Comparison of ENCODE assay signal across 20 cellular contexts in genomic region chr10:112332509-112333228, GRCh38. TPM values are rescaled to one million over a fixed set of nuclear protein-coding genes. Genes with fewer than 3 reads are reported as not detected.
DNase-seq lines count a peak whose midpoint lies in the region; ATAC-seq and TF ChIP-seq lines count a peak whose summit lies in the region.
"Had no signal": no experiment of that assay in that cellular context is flagged by ENCODE, and none has a peak within 500 bp of the region (broad histone marks: within the 10 kb centered on the region; RNA-seq: fewer than 3 reads in every experiment).

No MANE protein-coding gene starts in this region.

- H2AFZ ChIP-seq in hepatocyte = no peak overlapping the region
- H2AFZ ChIP-seq in OCI-LY7 (ENCODE audit: low read length) = no peak overlapping the region

- TF ChIP-seq CTCF in hepatocyte (IDR thresholded peaks at IDR 0.05; ENCODE audit: poor library complexity) (no peak), OCI-LY7 (conservative IDR thresholded peaks at IDR 0.05; ENCODE audit: low read length) (no peak)

- H3K27me3 ChIP-seq in hepatocyte = no peaks in the 10 kb centered on the region
- H3K27me3 ChIP-seq: gastrocnemius medialis, upper lobe of left lung had no signal

- no peaks in the 10 kb centered on the region for H3K36me3 ChIP-seq in hepatocyte (replicated peaks; ENCODE audit: insufficient read depth, low read depth)
- H3K36me3 ChIP-seq in OCI-LY7 (ENCODE audit: insufficient read depth, low read length) = no peaks in the 10 kb centered on the region
- H3K36me3 ChIP-seq: gastrocnemius medialis, upper lobe of left lung had no signal

- H3K27me3 Mint-ChIP-seq in stimulated activated naive B cell treated with anti-CD40 and anti-IgM and Interleukin-4, amounts not matched to agents 10 μg/mL and 1 μg/mL and 100 μg/mL, for 72 hours = peaks cover 14 to 17% of the 10 kb centered on the region in 2 donors

- H3K27ac ChIP-seq in hepatocyte (peak overlapping the region; percentile 69), OCI-LY7 (ENCODE audit: low read depth, low read length, poor library complexity, severe bottlenecking) (no peak overlapping the region)
- H3K27ac ChIP-seq: epithelial cell of prostate, gastrocnemius medialis, upper lobe of left lung had no signal

- 76% methylated on average over 5 of the region's 5 CpGs for WGBS in hepatocyte (ENCODE audit: low lambda C conversion rate, missing lambda C conversion rate)

- no peaks in the 10 kb centered on the region for H3K36me3 Mint-ChIP-seq in stimulated activated naive B cell treated with anti-CD40 and anti-IgM and Interleukin-4, amounts not matched to agents 10 μg/mL and 1 μg/mL and 100 μg/mL, for 72 hours
- H3K36me3 Mint-ChIP-seq: CD8-positive, alpha-beta memory T cell; memory B cell had no signal

- H3K4me3 Mint-ChIP-seq in stimulated activated naive B cell treated with anti-CD40 and anti-IgM and Interleukin-4, amounts not matched to agents 10 μg/mL and 1 μg/mL and 100 μg/mL, for 72 hours = no peak overlapping the region
- H3K4me3 Mint-ChIP-seq: CD8-positive, alpha-beta memory T cell; memory B cell; neural crest cell had no signal

- POLR2A ChIA-PET in OCI-LY7 (lab: Charles Lee) = no interaction called here

- no peak overlapping the region for H3K27ac Mint-ChIP-seq in stimulated activated naive B cell treated with anti-CD40 and anti-IgM and Interleukin-4, amounts not matched to agents 10 μg/mL and 1 μg/mL and 100 μg/mL, for 72 hours
- H3K27ac Mint-ChIP-seq: activated T-helper 2 cell treated with anti-CD3 and anti-CD28 coated beads, Interferon-gamma antibody, Interleukin-2, Interleukin-4, amounts not matched to agents 10 μg/mL and 5 μg/mL and 100 μg/mL, durations not matched to agents 14 hours and 24 hours and 36 hours; CD8-positive, alpha-beta memory T cell; memory B cell had no signal

- H3K79me2 ChIP-seq in hepatocyte (no peaks in the 10 kb centered on the region), OCI-LY7 (ENCODE audit: insufficient read depth, low read depth, low read length) (no peaks in the 10 kb centered on the region)

- H3K9me3 Mint-ChIP-seq in stimulated activated naive B cell treated with anti-CD40 and anti-IgM and Interleukin-4, amounts not matched to agents 10 μg/mL and 1 μg/mL and 100 μg/mL, for 72 hours = no peaks in the 10 kb centered on the region
- H3K9me3 Mint-ChIP-seq: activated T-helper 2 cell treated with anti-CD3 and anti-CD28 coated beads, Interferon-gamma antibody, Interleukin-2, Interleukin-4, amounts not matched to agents 10 μg/mL and 5 μg/mL and 100 μg/mL, durations not matched to agents 14 hours and 24 hours and 36 hours; CD8-positive, alpha-beta memory T cell; memory B cell; neural crest cell had no signal

- H4K20me1 ChIP-seq in hepatocyte (ENCODE audit: insufficient read depth, poor library complexity, severe bottlenecking) (no peaks in the 10 kb centered on the region), OCI-LY7 (ENCODE audit: insufficient read depth, low read length) (no peaks in the 10 kb centered on the region)

- H3K4me1 ChIP-seq in hepatocyte (ENCODE audit: insufficient read depth) = peaks cover 37% of the 10 kb centered on the region
- no peaks in the 10 kb centered on the region for H3K4me1 ChIP-seq in OCI-LY7 (ENCODE audit: insufficient read depth, low read length, poor library complexity, severe bottlenecking)
- H3K4me1 ChIP-seq: gastrocnemius medialis had no signal

- H3K4me1 Mint-ChIP-seq in stimulated activated naive B cell treated with anti-CD40 and anti-IgM and Interleukin-4, amounts not matched to agents 10 μg/mL and 1 μg/mL and 100 μg/mL, for 72 hours = peaks cover 21 to 22% of the 10 kb centered on the region in 2 donors

- BruUV-seq in OCI-LY7 (replicated peaks; lab: Mats Ljungman, UMichigan) = no TSS peak

- H3K4me2 ChIP-seq in hepatocyte = no peak overlapping the region
- no peak overlapping the region for H3K4me2 ChIP-seq in OCI-LY7 (ENCODE audit: low read length)

- peak; percentile 22 to 31 for ATAC-seq in stimulated activated naive B cell treated with anti-CD40 and anti-IgM and Interleukin-4, amounts not matched to agents 10 μg/mL and 1 μg/mL and 100 μg/mL, for 72 hours (replicated peaks)
- ATAC-seq: gastrocnemius medialis, sciatic nerve had no signal

- H3K9me3 ChIP-seq in hepatocyte (ENCODE audit: low read depth) (no peaks in the 10 kb centered on the region), OCI-LY7 (ENCODE audit: low read length) (no peaks in the 10 kb centered on the region)
- H3K9me3 ChIP-seq: gastrocnemius medialis, upper lobe of left lung had no signal

- CTCF ChIA-PET in OCI-LY7 (lab: Charles Lee; ENCODE audit: unreplicated experiment) = no interaction called here

- intact Hi-C loops in OCI-LY7 (cut with micrococcal nuclease; ENCODE audit: unreplicated experiment) = no loop called here

- no peak overlapping the region for H3K4me3 ChIP-seq in hepatocyte
- no peak overlapping the region for H3K4me3 ChIP-seq in OCI-LY7 (ENCODE audit: low read depth, low read length, poor library complexity, severe bottlenecking)
- H3K4me3 ChIP-seq: gastrocnemius medialis, upper lobe of left lung had no signal

- H3K9me2 ChIP-seq in hepatocyte (replicated peaks; ENCODE audit: insufficient read depth) (no peaks in the 10 kb centered on the region), OCI-LY7 (ENCODE audit: insufficient read depth, low read length) (no peaks in the 10 kb centered on the region)

- DNase-seq in activated CD4-positive, alpha-beta T cell treated with anti-CD3 and anti-CD28 coated beads for 48 hours = peak; percentile 43
- no peak for DNase-seq in activated CD4-positive, alpha-beta T cell treated with anti-CD3 and anti-CD28 coated beads, Interleukin-2, amount 50 U/mL, for 1 hour
- peak; percentile 17 for DNase-seq in NCI-H1105 treated with DMSO at 0.1 percent for 48 hours (lab: John Stamatoyannopoulos, UW)
- no peak for DNase-seq in hepatocyte (ENCODE audit: low spot score)
- no peak for DNase-seq in stimulated activated naive B cell treated with anti-CD40 and anti-IgM and Interleukin-4, amounts not matched to agents 10 μg/mL and 1 μg/mL and 100 μg/mL, for 72 hours
- no peak for DNase-seq in OCI-LY7 (ENCODE audit: low spot score)
- no peak for DNase-seq in NOMO-1 treated with DMSO at 0.1 percent for 48 hours (lab: John Stamatoyannopoulos, UW; ENCODE audit: unreplicated experiment)
- DNase-seq in ureter (ENCODE audit: low spot score) = no peak
- DNase-seq: CD8-positive, alpha-beta memory T cell; gastrocnemius medialis; MV-4-11; OCI-M1 had no signal

RNA-seq across cellular contexts. Expression of gene ACSL5, which starts 41.2 kb away (rescaled TPM):
- 40.2 and 43.1 TPM in 2 replicates for total RNA-seq in hepatocyte
- 22.2 and 22.7 TPM in 2 replicates for polyA plus RNA-seq in hepatocyte
- 25.4 and 34.4 TPM in 2 replicates for total RNA-seq in OCI-LY7 (2014; rRNA removed; shearing (Covaris generic))
- 23.0 and 25.3 TPM in 2 replicates for total RNA-seq in OCI-LY7 (2022)
- total RNA-seq in ureter = 117 TPM
- total RNA-seq: neural crest cell had no signal

RNA-seq across cellular contexts. Expression of gene TECTB, which starts 49.5 kb away (rescaled TPM):
- total RNA-seq in hepatocyte (0.08 and 0.10 TPM in 2 replicates), OCI-LY7 (2022) (not detected in 2 replicates), ureter (not detected)
- not detected in 2 replicates for polyA plus RNA-seq in hepatocyte
- not detected in 2 replicates for total RNA-seq in OCI-LY7 (2014; rRNA removed; shearing (Covaris generic))
- total RNA-seq: activated T-helper 2 cell treated with anti-CD3 and anti-CD28 coated beads, Interferon-gamma antibody, Interleukin-2, Interleukin-4, amounts not matched to agents 10 μg/mL and 5 μg/mL and 100 μg/mL, durations not matched to agents 14 hours and 24 hours and 36 hours; CD8-positive, alpha-beta memory T cell; chondrocyte; gastrocnemius medialis; neural crest cell; sciatic nerve; upper lobe of left lung had no signal
- polyA plus RNA-seq: AG04450; CD8-positive, alpha-beta memory T cell had no signal

Comparison
In these comparisons a context has a peak if more than half of its experiments do, and no peak if none do; other contexts are left out.
1. DNase-seq: peak in activated CD4-positive, alpha-beta T cell treated with anti-CD3 and anti-CD28 coated beads for 48 hours (single experiment) and NCI-H1105 treated with DMSO at 0.1 percent for 48 hours (single experiment); none in activated CD4-positive, alpha-beta T cell treated with anti-CD3 and anti-CD28 coated beads, Interleukin-2, amount 50 U/mL, for 1 hour (single experiment), hepatocyte (single experiment), stimulated activated naive B cell treated with anti-CD40 and anti-IgM and Interleukin-4, amounts not matched to agents 10 μg/mL and 1 μg/mL and 100 μg/mL, for 72 hours (single experiment), OCI-LY7 (single experiment), NOMO-1 treated with DMSO at 0.1 percent for 48 hours (single experiment) and ureter (single experiment).